Comparison of ENCODE assay signal across 8 cellular contexts in genomic region chr3:165658027-165658426, GRCh38.
"Had no signal": no experiment of that assay in that cellular context is flagged by ENCODE, and none has a peak within 500 bp of the region (broad histone marks: within the 10 kb centered on the region; RNA-seq: fewer than 3 reads in every experiment).

No MANE protein-coding gene starts in this region.

- H3K27ac ChIP-seq: GM23248 had no signal

- H3K4me1 ChIP-seq: HAP-1 had no signal

- ATAC-seq: HCT116, K562 had no signal

- H3K9me3 Mint-ChIP-seq: HFFc6 had no signal

- H3K27ac Mint-ChIP-seq: HFFc6 had no signal

- H3K36me3 ChIP-seq: HAP-1 had no signal

- DNase-seq: GM23248, GOT3, H7, HFFc6, IMR-90 had no signal

- H3K9me3 ChIP-seq: HAP-1 had no signal

- H3K4me3 Mint-ChIP-seq: HFFc6 had no signal

- H3K4me3 ChIP-seq: GM23248, HAP-1, K562 had no signal

- H2AFZ ChIP-seq: GM23248 had no signal

- H3K9ac ChIP-seq: GM23248 had no signal
